In the genomic region with DNA sequence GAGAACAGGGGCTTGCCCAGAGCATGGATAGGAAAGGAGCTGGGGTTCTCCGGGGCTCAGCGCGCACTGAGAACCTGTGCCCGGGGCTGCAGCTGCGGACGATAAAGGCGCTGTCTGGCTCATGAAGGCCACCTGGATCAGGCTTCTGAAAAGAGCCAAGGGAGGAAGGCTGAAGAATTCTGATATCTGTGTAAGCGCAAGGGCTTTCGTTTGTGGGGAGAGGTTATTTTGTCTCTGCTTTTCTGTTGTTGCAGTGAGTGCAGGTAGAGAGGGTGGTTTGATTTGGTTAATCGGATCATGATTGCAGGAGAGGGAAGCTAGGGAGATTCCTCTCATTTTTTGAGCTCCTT, we compare ENCODE assay signal across 1 cellular context.
TF ChIP-seq lines count a peak whose summit lies in the region.

No MANE protein-coding gene starts in this region.

TF ChIP-seq in IMR-90, 13 proteins besides CTCF, POLR2A, EP300 and RAD21 (continued from another document):
- no peak for TF ChIP-seq RFX5 (IDR thresholded peaks at IDR 0.05; ENCODE audit: low read depth, low read length)
- TF ChIP-seq MXI1 (IDR thresholded peaks at IDR 0.05; ENCODE audit: borderline replicate concordance, low read depth, low read length), result no peak
- no peak for TF ChIP-seq MAFK (IDR thresholded peaks at IDR 0.05; ENCODE audit: low read depth, low read length)
- no peak for TF ChIP-seq SMC3 (IDR thresholded peaks at IDR 0.05; ENCODE audit: low read depth, low read length)
- TF ChIP-seq NFE2L2 (IDR thresholded peaks at IDR 0.05; ENCODE audit: low read depth, low read length), result no peak
TF ChIP-seq in IMR-90: peak in this region for 0.
